ENCODE assay signal across 2 cellular contexts in the genomic region with DNA sequence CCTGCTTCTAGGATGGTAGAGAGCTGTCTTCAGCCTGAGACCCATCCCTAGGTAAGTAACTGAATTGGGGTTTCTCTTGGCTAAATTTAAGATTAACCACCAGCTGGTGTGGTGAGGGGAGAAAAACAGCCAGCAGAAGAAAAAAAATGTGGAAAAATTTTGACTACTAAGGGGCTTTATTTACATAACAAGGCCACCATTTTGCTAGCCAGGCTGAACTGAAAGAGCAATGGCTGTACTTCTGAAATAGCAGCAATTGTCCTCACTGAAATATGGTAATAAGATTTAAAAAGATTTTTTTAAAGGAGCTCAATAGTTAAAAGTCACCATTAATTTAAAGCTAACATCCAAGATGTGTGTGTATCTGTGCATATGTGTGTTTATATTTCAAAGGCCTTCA.
TF ChIP-seq lines count a peak whose summit lies in the region.

No MANE protein-coding gene starts in this region.

TF ChIP-seq in WTC11, 78 proteins besides CTCF, POLR2A, EP300 and RAD21 (continued from another document and continues in another):
- TF ChIP-seq, protein P1, sequence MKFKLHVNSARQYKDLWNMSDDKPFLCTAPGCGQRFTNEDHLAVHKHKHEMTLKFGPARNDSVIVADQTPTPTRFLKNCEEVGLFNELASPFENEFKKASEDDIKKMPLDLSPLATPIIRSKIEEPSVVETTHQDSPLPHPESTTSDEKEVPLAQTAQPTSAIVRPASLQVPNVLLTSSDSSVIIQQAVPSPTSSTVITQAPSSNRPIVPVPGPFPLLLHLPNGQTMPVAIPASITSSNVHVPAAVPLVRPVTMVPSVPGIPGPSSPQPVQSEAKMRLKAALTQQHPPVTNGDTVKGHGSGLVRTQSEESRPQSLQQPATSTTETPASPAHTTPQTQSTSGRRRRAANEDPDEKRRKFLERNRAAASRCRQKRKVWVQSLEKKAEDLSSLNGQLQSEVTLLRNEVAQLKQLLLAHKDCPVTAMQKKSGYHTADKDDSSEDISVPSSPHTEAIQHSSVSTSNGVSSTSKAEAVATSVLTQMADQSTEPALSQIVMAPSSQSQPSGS (CRISPR knock-in tag; IDR thresholded peaks at IDR 0.05; ENCODE audit: borderline replicate concordance, low read depth) = no peak
- TF ChIP-seq ZBTB21 (CRISPR knock-in tag; IDR thresholded peaks at IDR 0.05; ENCODE audit: borderline replicate concordance) (no peak), SP1 (CRISPR knock-in tag; conservative IDR thresholded peaks at IDR 0.05) (no peak), IRF2 (CRISPR knock-in tag; IDR thresholded peaks at IDR 0.05; ENCODE audit: borderline replicate concordance, low read depth) (no peak), MYBL2 (CRISPR knock-in tag; IDR thresholded peaks at IDR 0.05) (no peak), GRHL2 (CRISPR knock-in tag; IDR thresholded peaks at IDR 0.05; ENCODE audit: insufficient replicate concordance, severe bottlenecking) (no peak), ZNF423 (CRISPR knock-in tag; IDR thresholded peaks at IDR 0.05) (no peak), EMX1 (CRISPR knock-in tag; IDR thresholded peaks at IDR 0.05) (no peak), ZNF121 (CRISPR knock-in tag; IDR thresholded peaks at IDR 0.05) (no peak)
- TF ChIP-seq, protein P2, sequence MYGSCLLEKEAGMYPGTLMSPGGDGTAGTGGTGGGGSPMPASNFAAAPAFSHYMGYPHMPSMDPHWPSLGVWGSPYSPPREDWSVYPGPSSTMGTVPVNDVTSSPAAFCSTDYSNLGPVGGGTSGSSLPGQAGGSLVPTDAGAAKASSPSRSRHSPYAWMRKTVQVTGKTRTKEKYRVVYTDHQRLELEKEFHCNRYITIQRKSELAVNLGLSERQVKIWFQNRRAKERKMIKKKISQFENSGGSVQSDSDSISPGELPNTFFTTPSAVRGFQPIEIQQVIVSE (CRISPR knock-in tag; IDR thresholded peaks at IDR 0.05; ENCODE audit: borderline replicate concordance) = no peak
- TF ChIP-seq, protein P3, sequence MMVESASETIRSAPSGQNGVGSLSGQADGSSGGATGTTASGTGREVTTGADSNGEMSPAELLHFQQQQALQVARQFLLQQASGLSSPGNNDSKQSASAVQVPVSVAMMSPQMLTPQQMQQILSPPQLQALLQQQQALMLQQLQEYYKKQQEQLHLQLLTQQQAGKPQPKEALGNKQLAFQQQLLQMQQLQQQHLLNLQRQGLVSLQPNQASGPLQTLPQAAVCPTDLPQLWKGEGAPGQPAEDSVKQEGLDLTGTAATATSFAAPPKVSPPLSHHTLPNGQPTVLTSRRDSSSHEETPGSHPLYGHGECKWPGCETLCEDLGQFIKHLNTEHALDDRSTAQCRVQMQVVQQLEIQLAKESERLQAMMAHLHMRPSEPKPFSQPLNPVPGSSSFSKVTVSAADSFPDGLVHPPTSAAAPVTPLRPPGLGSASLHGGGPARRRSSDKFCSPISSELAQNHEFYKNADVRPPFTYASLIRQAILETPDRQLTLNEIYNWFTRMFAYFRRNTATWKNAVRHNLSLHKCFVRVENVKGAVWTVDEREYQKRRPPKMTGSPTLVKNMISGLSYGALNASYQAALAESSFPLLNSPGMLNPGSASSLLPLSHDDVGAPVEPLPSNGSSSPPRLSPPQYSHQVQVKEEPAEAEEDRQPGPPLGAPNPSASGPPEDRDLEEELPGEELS (CRISPR knock-in tag; IDR thresholded peaks at IDR 0.05) = no peak
- TF ChIP-seq, protein P4, sequence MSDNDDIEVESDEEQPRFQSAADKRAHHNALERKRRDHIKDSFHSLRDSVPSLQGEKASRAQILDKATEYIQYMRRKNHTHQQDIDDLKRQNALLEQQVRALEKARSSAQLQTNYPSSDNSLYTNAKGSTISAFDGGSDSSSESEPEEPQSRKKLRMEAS (CRISPR knock-in tag; IDR thresholded peaks at IDR 0.05) = no peak
- TF ChIP-seq, protein P5, sequence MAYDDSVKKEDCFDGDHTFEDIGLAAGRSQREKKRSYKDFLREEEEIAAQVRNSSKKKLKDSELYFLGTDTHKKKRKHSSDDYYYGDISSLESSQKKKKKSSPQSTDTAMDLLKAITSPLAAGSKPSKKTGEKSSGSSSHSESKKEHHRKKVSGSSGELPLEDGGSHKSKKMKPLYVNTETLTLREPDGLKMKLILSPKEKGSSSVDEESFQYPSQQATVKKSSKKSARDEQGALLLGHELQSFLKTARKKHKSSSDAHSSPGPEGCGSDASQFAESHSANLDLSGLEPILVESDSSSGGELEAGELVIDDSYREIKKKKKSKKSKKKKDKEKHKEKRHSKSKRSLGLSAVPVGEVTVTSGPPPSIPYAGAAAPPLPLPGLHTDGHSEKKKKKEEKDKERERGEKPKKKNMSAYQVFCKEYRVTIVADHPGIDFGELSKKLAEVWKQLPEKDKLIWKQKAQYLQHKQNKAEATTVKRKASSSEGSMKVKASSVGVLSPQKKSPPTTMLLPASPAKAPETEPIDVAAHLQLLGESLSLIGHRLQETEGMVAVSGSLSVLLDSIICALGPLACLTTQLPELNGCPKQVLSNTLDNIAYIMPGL (CRISPR knock-in tag; IDR thresholded peaks at IDR 0.05) = no peak
- TF ChIP-seq, protein P6, sequence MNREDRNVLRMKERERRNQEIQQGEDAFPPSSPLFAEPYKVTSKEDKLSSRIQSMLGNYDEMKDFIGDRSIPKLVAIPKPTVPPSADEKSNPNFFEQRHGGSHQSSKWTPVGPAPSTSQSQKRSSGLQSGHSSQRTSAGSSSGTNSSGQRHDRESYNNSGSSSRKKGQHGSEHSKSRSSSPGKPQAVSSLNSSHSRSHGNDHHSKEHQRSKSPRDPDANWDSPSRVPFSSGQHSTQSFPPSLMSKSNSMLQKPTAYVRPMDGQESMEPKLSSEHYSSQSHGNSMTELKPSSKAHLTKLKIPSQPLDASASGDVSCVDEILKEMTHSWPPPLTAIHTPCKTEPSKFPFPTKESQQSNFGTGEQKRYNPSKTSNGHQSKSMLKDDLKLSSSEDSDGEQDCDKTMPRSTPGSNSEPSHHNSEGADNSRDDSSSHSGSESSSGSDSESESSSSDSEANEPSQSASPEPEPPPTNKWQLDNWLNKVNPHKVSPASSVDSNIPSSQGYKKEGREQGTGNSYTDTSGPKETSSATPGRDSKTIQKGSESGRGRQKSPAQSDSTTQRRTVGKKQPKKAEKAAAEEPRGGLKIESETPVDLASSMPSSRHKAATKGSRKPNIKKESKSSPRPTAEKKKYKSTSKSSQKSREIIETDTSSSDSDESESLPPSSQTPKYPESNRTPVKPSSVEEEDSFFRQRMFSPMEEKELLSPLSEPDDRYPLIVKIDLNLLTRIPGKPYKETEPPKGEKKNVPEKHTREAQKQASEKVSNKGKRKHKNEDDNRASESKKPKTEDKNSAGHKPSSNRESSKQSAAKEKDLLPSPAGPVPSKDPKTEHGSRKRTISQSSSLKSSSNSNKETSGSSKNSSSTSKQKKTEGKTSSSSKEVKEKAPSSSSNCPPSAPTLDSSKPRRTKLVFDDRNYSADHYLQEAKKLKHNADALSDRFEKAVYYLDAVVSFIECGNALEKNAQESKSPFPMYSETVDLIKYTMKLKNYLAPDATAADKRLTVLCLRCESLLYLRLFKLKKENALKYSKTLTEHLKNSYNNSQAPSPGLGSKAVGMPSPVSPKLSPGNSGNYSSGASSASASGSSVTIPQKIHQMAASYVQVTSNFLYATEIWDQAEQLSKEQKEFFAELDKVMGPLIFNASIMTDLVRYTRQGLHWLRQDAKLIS (CRISPR knock-in tag; IDR thresholded peaks at IDR 0.05; ENCODE audit: borderline replicate concordance) = no peak

TF ChIP-seq in SK-N-SH, 30 proteins besides CTCF, POLR2A, EP300 and RAD21 (continued from another document):
- TF ChIP-seq, protein P4 (IDR thresholded peaks at IDR 0.05; ENCODE audit: low read depth) = no peak
- TF ChIP-seq YY1 (IDR thresholded peaks at IDR 0.05; ENCODE audit: low read depth) = no peak
- TF ChIP-seq, protein P7, sequence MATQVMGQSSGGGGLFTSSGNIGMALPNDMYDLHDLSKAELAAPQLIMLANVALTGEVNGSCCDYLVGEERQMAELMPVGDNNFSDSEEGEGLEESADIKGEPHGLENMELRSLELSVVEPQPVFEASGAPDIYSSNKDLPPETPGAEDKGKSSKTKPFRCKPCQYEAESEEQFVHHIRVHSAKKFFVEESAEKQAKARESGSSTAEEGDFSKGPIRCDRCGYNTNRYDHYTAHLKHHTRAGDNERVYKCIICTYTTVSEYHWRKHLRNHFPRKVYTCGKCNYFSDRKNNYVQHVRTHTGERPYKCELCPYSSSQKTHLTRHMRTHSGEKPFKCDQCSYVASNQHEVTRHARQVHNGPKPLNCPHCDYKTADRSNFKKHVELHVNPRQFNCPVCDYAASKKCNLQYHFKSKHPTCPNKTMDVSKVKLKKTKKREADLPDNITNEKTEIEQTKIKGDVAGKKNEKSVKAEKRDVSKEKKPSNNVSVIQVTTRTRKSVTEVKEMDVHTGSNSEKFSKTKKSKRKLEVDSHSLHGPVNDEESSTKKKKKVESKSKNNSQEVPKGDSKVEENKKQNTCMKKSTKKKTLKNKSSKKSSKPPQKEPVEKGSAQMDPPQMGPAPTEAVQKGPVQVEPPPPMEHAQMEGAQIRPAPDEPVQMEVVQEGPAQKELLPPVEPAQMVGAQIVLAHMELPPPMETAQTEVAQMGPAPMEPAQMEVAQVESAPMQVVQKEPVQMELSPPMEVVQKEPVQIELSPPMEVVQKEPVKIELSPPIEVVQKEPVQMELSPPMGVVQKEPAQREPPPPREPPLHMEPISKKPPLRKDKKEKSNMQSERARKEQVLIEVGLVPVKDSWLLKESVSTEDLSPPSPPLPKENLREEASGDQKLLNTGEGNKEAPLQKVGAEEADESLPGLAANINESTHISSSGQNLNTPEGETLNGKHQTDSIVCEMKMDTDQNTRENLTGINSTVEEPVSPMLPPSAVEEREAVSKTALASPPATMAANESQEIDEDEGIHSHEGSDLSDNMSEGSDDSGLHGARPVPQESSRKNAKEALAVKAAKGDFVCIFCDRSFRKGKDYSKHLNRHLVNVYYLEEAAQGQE (IDR thresholded peaks at IDR 0.05; ENCODE audit: low read depth, low read length) = no peak
TF ChIP-seq in SK-N-SH: peak in this region for 0.
